ENCODE assay signal across 22 cellular contexts in genomic region chr2:158184556-158185343, GRCh38.
DNase-seq lines count a peak whose midpoint lies in the region; ATAC-seq, FAIRE-seq and TF ChIP-seq lines count a peak whose summit lies in the region.
"Had no signal": no experiment of that assay in that cellular context is flagged by ENCODE, and none has a peak within 500 bp of the region (broad histone marks: within the 10 kb centered on the region; RNA-seq: fewer than 3 reads in every experiment).

No MANE protein-coding gene starts in this region.

- H3K9me3 Mint-ChIP-seq in activated T-helper 17 cell treated with anti-CD3 and anti-CD28 coated beads, Interleukin-2, amount 50 U/mL, for 72 hours = no peaks in the 10 kb centered on the region
- no peaks in the 10 kb centered on the region for H3K9me3 Mint-ChIP-seq in endodermal cell
- H3K9me3 Mint-ChIP-seq: brain had no signal

- no peak overlapping the region for H3K4me3 ChIP-seq in endodermal cell (ENCODE audit: low read length)
- H3K4me3 ChIP-seq: GM12878, SJCRH30, tibial artery had no signal

- no peaks in the 10 kb centered on the region for H3K4me1 ChIP-seq in endodermal cell (ENCODE audit: control insufficient read depth, insufficient read depth, low read length)
- H3K4me1 ChIP-seq: tibial artery had no signal

- ATAC-seq in activated T-helper 17 cell treated with anti-CD3 and anti-CD28 coated beads, Interleukin-2, amount 50 U/mL, for 72 hours (replicated peaks) = peak; percentile 33
- no peak for ATAC-seq in GM18858 (IDR thresholded peaks at IDR 0.05; ENCODE audit: unreplicated experiment)
- ATAC-seq: activated CD8-positive, alpha-beta memory T cell treated with anti-CD3 and anti-CD28 coated beads, Interleukin-2, amount 10 ng/mL, durations not matched to agents 7 days and 5 days; GM12878; left cardiac atrium had no signal

- no peak overlapping the region for H3K9ac ChIP-seq in endodermal cell (ENCODE audit: extremely low read depth, low read length, poor library complexity, severe bottlenecking)

- 89 to 100% methylated on average over 3 of the region's 3 CpGs for WGBS in endodermal cell (ENCODE audit: insufficient coverage in 1 of 2, insufficient read length in 1 of 2), 2 experiments

- peaks cover 3% of the 10 kb centered on the region for H3K4me1 Mint-ChIP-seq in activated T-helper 17 cell treated with anti-CD3 and anti-CD28 coated beads, Interleukin-2, amount 50 U/mL, for 72 hours
- H3K4me1 Mint-ChIP-seq in endodermal cell = peaks cover 3% of the 10 kb centered on the region

- no peaks in the 10 kb centered on the region for H3K36me3 Mint-ChIP-seq in activated T-helper 17 cell treated with anti-CD3 and anti-CD28 coated beads, Interleukin-2, amount 50 U/mL, for 72 hours (ENCODE audit: low read depth)
- no peaks in the 10 kb centered on the region for H3K36me3 Mint-ChIP-seq in endodermal cell (ENCODE audit: low read depth)
- H3K36me3 Mint-ChIP-seq: activated CD8-positive, alpha-beta memory T cell treated with anti-CD3 and anti-CD28 coated beads, Interleukin-2, amount 10 ng/mL, durations not matched to agents 7 days and 5 days; brain had no signal

- no peak overlapping the region for H3K27ac Mint-ChIP-seq in activated T-helper 17 cell treated with anti-CD3 and anti-CD28 coated beads, Interleukin-2, amount 50 U/mL, for 72 hours
- no peak overlapping the region for H3K27ac Mint-ChIP-seq in endodermal cell
- H3K27ac Mint-ChIP-seq: activated CD8-positive, alpha-beta memory T cell treated with anti-CD3 and anti-CD28 coated beads, Interleukin-2, amount 10 ng/mL, durations not matched to agents 7 days and 5 days; brain had no signal

- no peaks in the 10 kb centered on the region for H3K27me3 ChIP-seq in endodermal cell (ENCODE audit: control insufficient read depth, insufficient read depth, low read length, poor library complexity, severe bottlenecking)
- H3K27me3 ChIP-seq: SJCRH30 had no signal

- no peak for FAIRE-seq in GM19239 (lab: Jason Lieb, UNC)
- FAIRE-seq: GM12878 had no signal

- peak; percentile 44 for DNase-seq in ELF-1 (ENCODE audit: low read depth, low spot score)
- DNase-seq in fibroblast of peridontal ligament (ENCODE audit: extremely low read depth) = peak; percentile 28
- peak; percentile 10 for DNase-seq in middle frontal gyrus (ENCODE audit: extremely low spot score, low spot score)
- DNase-seq in NCI-H82 treated with DMSO at 0.1 percent for 48 hours (lab: John Stamatoyannopoulos, UW; ENCODE audit: unreplicated experiment) = no peak
- DNase-seq in GM19239 (ENCODE audit: insufficient read length, low spot score) = no peak
- no peak for DNase-seq in endodermal cell
- DNase-seq: activated CD4-positive, alpha-beta T cell treated with anti-CD3 and anti-CD28 coated beads for 1 hour; activated CD8-positive, alpha-beta memory T cell treated with anti-CD3 and anti-CD28 coated beads, Interleukin-2, amount 10 ng/mL, durations not matched to agents 7 days and 5 days; GDM1; IMR-90; left cardiac atrium; NCI-H2081; NCI-H524 treated with DMSO at 0.1 percent for 48 hours; SJCRH30; stimulated activated CD4-positive, alpha-beta T cell treated with anti-CD3 and anti-CD28 coated beads, Interleukin-4, amount 100 ng/mL, for 24 hours; stimulated activated CD8-positive, alpha-beta memory T cell treated with anti-CD3 and anti-CD28 coated beads, Interleukin-4, amount 100 ng/mL, for 48 hours; T-helper 2 cell; tibial artery had no signal

- H3K4me3 Mint-ChIP-seq in activated T-helper 17 cell treated with anti-CD3 and anti-CD28 coated beads, Interleukin-2, amount 50 U/mL, for 72 hours = no peak overlapping the region
- H3K4me3 Mint-ChIP-seq in endodermal cell = no peak overlapping the region
- H3K4me3 Mint-ChIP-seq: activated CD8-positive, alpha-beta memory T cell treated with anti-CD3 and anti-CD28 coated beads, Interleukin-2, amount 10 ng/mL, durations not matched to agents 7 days and 5 days; brain had no signal

- H3K36me3 ChIP-seq in endodermal cell (ENCODE audit: control insufficient read depth, insufficient read depth, low read length) = no peaks in the 10 kb centered on the region
- H3K36me3 ChIP-seq: SJCRH30, tibial artery had no signal

- no peaks in the 10 kb centered on the region for H3K9me3 ChIP-seq in endodermal cell (ENCODE audit: control insufficient read depth, low read length)
- H3K9me3 ChIP-seq: SJCRH30, tibial artery had no signal

- TF ChIP-seq CTCF in endodermal cell (conservative IDR thresholded peaks at IDR 0.05) = no peak

- H3K27me3 Mint-ChIP-seq in activated T-helper 17 cell treated with anti-CD3 and anti-CD28 coated beads, Interleukin-2, amount 50 U/mL, for 72 hours = peaks cover 31% of the 10 kb centered on the region
- no peaks in the 10 kb centered on the region for H3K27me3 Mint-ChIP-seq in endodermal cell (ENCODE audit: insufficient read depth)
- H3K27me3 Mint-ChIP-seq: brain had no signal

- no peak overlapping the region for H3K27ac ChIP-seq in endodermal cell (ENCODE audit: low read depth, low read length)
- H3K27ac ChIP-seq: SJCRH30, tibial artery had no signal

Comparison
In these comparisons a context has a peak if more than half of its experiments do, and no peak if none do; other contexts are left out.
1. DNase-seq: peak in ELF-1 (single experiment), fibroblast of peridontal ligament (single experiment) and middle frontal gyrus (single experiment); none in NCI-H82 treated with DMSO at 0.1 percent for 48 hours (single experiment), GM19239 (single experiment) and endodermal cell (single experiment).